In genomic region chr6:143739341-143739851, GRCh38 we compare ENCODE assay signal across 20 cellular contexts.
A peak's percentile ranks its signal among the peaks of the same experiment; 100 is the strongest.
DNase-seq lines count a peak whose midpoint lies in the region; ATAC-seq and TF ChIP-seq lines count a peak whose summit lies in the region.
"Had no signal": no experiment of that assay in that cellular context is flagged by ENCODE, and none has a peak within 500 bp of the region (broad histone marks: within the 10 kb centered on the region; RNA-seq: fewer than 3 reads in every experiment).

No MANE protein-coding gene starts in this region.

- H2BK15ac ChIP-seq in H9 (ENCODE audit: low read depth, low read length): no peak overlapping the region

- H3K27me3 ChIP-seq in heart right ventricle (no peaks in the 10 kb centered on the region), H9 (ENCODE audit: insufficient read depth, low read length) (no peaks in the 10 kb centered on the region), subcutaneous abdominal adipose tissue (ENCODE audit: control insufficient read depth in 5 of 5, insufficient read depth in 4 of 5, low read length in 5 of 5) (no peaks in the 10 kb centered on the region)
- H3K27me3 ChIP-seq: BE2C, SJCRH30 had no signal

- no peaks in the 10 kb centered on the region for H3K23me2 ChIP-seq in H9 (ENCODE audit: insufficient read length, low read depth, low read length, poor library complexity, severe bottlenecking)

- H3K9ac ChIP-seq in H9 (ENCODE audit: extremely low read depth, insufficient read length, low read length) (no peak overlapping the region), subcutaneous abdominal adipose tissue (ENCODE audit: low read length in 5 of 5) (no peak overlapping the region)

- no peak overlapping the region for H3K18ac ChIP-seq in H9 (ENCODE audit: insufficient read length, low read depth, low read length)

- no peak overlapping the region for H2BK5ac ChIP-seq in H9 (ENCODE audit: insufficient read length, low read length)

- H3K4me1 Mint-ChIP-seq in H9: peaks cover 43 to 45% of the 10 kb centered on the region in 2 experiments
- H3K4me1 Mint-ChIP-seq in activated T-helper 17 cell treated with anti-CD3 and anti-CD28 coated beads, Interleukin-2, amount 50 U/mL, for 72 hours: peaks cover 7% of the 10 kb centered on the region
- no peaks in the 10 kb centered on the region for H3K4me1 Mint-ChIP-seq in natural killer cell treated with Interleukin-12 subunit alpha and Interleukin-12 subunit beta and Interleukin-15 and Interleukin-18, amount 100 ng/mL, for 72 hours (ENCODE audit: low read depth in 2 of 2)

- no peak overlapping the region for H3K4me2 ChIP-seq in H9 (ENCODE audit: insufficient read depth, insufficient read length, low read length)

- H3K4me3 Mint-ChIP-seq in H9: no peak overlapping the region
- H3K4me3 Mint-ChIP-seq in activated T-helper 17 cell treated with anti-CD3 and anti-CD28 coated beads, Interleukin-2, amount 50 U/mL, for 72 hours: peak overlapping the region; percentile 55
- no peak overlapping the region for H3K4me3 Mint-ChIP-seq in natural killer cell treated with Interleukin-12 subunit alpha and Interleukin-12 subunit beta and Interleukin-15 and Interleukin-18, amount 100 ng/mL, for 72 hours

- no peak overlapping the region for H3K56ac ChIP-seq in H9 (ENCODE audit: insufficient read length, low read depth, low read length)

- H3K79me2 ChIP-seq in H9 (ENCODE audit: insufficient read depth, low read length): no peaks in the 10 kb centered on the region

- DNase-seq in heart right ventricle: no peak
- no peak for DNase-seq in Right ventricle myocardium superior
- DNase-seq in H9: no peak
- DNase-seq in DMS153 treated with DMSO at 0.1 percent for 48 hours (lab: John Stamatoyannopoulos, UW; ENCODE audit: unreplicated experiment): no peak
- no peak for DNase-seq in natural killer cell treated with Interleukin-12 subunit alpha and Interleukin-12 subunit beta and Interleukin-15 and Interleukin-18, amount 100 ng/mL, for 72 hours (ENCODE audit: low spot score)
- DNase-seq: BE2C; COR-L47; DMS 273 treated with DMSO at 0.1 percent for 48 hours; HCEC 1CT; KG1; NCI-H1092 treated with DMSO at 0.1 percent for 48 hours; NCI-H1436 treated with DMSO at 0.1 percent for 48 hours; NCI-H2029; NCI-H226; NCI-H510A treated with DMSO at 0.1 percent for 48 hours; NCI-H774; NK-92 treated with Interleukin-12 subunit alpha and Interleukin-12 subunit beta, amount 100 ng/mL, for 24 hours; SJCRH30 had no signal

- H3K4me3 ChIP-seq in heart right ventricle (peak overlapping the region in 2 of 10 donors; percentile 5 to 15), subcutaneous abdominal adipose tissue (ENCODE audit: low read depth in 1 of 5, low read length in 5 of 5) (peak overlapping the region in 1 of 5 donors; percentile 45)
- H3K4me3 ChIP-seq: SJCRH30 had no signal

- no peaks in the 10 kb centered on the region for H4K20me1 ChIP-seq in H9 (ENCODE audit: control insufficient read depth, insufficient read depth, insufficient read length)

- H3T11ph ChIP-seq in H9 (ENCODE audit: low read length): no peak overlapping the region

- H2AFZ ChIP-seq in H9 (ENCODE audit: low read length): no peak overlapping the region

- WGBS in heart right ventricle, 2 donors: 71 to 73% methylated on average over 13 of the region's 13 CpGs
- no CpG with 5 or more reads among the region's 13 CpGs for WGBS in H9 (ENCODE audit: extremely low coverage, insufficient read length, low lambda C conversion rate)

- no peak overlapping the region for H3K4ac ChIP-seq in H9 (ENCODE audit: low read depth, low read length)

- no peaks in the 10 kb centered on the region for H3K36me3 ChIP-seq in heart right ventricle
- no peaks in the 10 kb centered on the region for H3K36me3 ChIP-seq in subcutaneous abdominal adipose tissue (ENCODE audit: control insufficient read depth in 5 of 5, insufficient read depth in 5 of 5, low read length in 5 of 5)
- H3K36me3 ChIP-seq: BE2C, SJCRH30 had no signal

- H2BK20ac ChIP-seq in H9 (ENCODE audit: low read depth, low read length, poor library complexity, severe bottlenecking): no peak overlapping the region

- H3K9me3 ChIP-seq in heart right ventricle: no peaks in the 10 kb centered on the region
- H3K9me3 ChIP-seq in H9 (ENCODE audit: control insufficient read depth, low read depth, low read length): no peaks in the 10 kb centered on the region
- H3K9me3 ChIP-seq in subcutaneous abdominal adipose tissue (ENCODE audit: control insufficient read depth in 5 of 5, low read length in 5 of 5): no peaks in the 10 kb centered on the region
- H3K9me3 ChIP-seq: BE2C, SJCRH30 had no signal

- no peak overlapping the region for H4K5ac ChIP-seq in H9 (ENCODE audit: insufficient read length, low read depth, low read length)

- H3K27ac Mint-ChIP-seq in H9: no peak overlapping the region; a peak in 2 of 7 replicates
- H3K27ac Mint-ChIP-seq in activated T-helper 17 cell treated with anti-CD3 and anti-CD28 coated beads, Interleukin-2, amount 50 U/mL, for 72 hours: peak overlapping the region; percentile 82
- no peak overlapping the region for H3K27ac Mint-ChIP-seq in natural killer cell treated with Interleukin-12 subunit alpha and Interleukin-12 subunit beta and Interleukin-15 and Interleukin-18, amount 100 ng/mL, for 72 hours

- H4K8ac ChIP-seq in H9 (replicated peaks; ENCODE audit: insufficient read length, low read depth, low read length): no peak overlapping the region

- H3K4me1 ChIP-seq in heart right ventricle (peaks cover 4 to 95% (median 55%) of the 10 kb centered on the region in 9 donors), H9 (ENCODE audit: insufficient read depth, low read length) (peaks cover 18% of the 10 kb centered on the region), subcutaneous abdominal adipose tissue (ENCODE audit: control insufficient read depth in 5 of 5, insufficient read depth in 5 of 5, low read length in 5 of 5) (peaks cover 4 to 43% (median 29%) of the 10 kb centered on the region in 5 donors)
- H3K4me1 ChIP-seq: BE2C had no signal

- H4K91ac ChIP-seq in H9 (ENCODE audit: insufficient read length, low read depth, low read length): no peak overlapping the region

- peaks cover 0 to 19% (median 4%) of the 10 kb centered on the region in 3 experiments; a peak in 4 of 7 replicates for H3K36me3 Mint-ChIP-seq in H9 (ENCODE audit: insufficient read depth in 1 of 3, low read depth in 3 of 3)
- H3K36me3 Mint-ChIP-seq in activated T-helper 17 cell treated with anti-CD3 and anti-CD28 coated beads, Interleukin-2, amount 50 U/mL, for 72 hours (ENCODE audit: low read depth): no peaks in the 10 kb centered on the region
- no peaks in the 10 kb centered on the region for H3K36me3 Mint-ChIP-seq in natural killer cell treated with Interleukin-12 subunit alpha and Interleukin-12 subunit beta and Interleukin-15 and Interleukin-18, amount 100 ng/mL, for 72 hours

- H3K14ac ChIP-seq in H9 (ENCODE audit: insufficient read depth, low read length): no peak overlapping the region

- TF ChIP-seq CTCF in heart right ventricle (IDR thresholded peaks at IDR 0.05) (no peak), H9 (conservative IDR thresholded peaks at IDR 0.05) (no peak)

- peak overlapping the region; percentile 56 for H2BK12ac ChIP-seq in H9 (ENCODE audit: insufficient read length, low read depth, low read length)

- H2BK120ac ChIP-seq in H9 (ENCODE audit: low read depth, low read length, poor library complexity, severe bottlenecking): peak overlapping the region; percentile 28

- no peak overlapping the region for H3K23ac ChIP-seq in H9 (ENCODE audit: insufficient read length, low read depth, low read length)

- no peaks in the 10 kb centered on the region for H3K27me3 Mint-ChIP-seq in H9 (ENCODE audit: low read depth)
- H3K27me3 Mint-ChIP-seq in activated T-helper 17 cell treated with anti-CD3 and anti-CD28 coated beads, Interleukin-2, amount 50 U/mL, for 72 hours: no peaks in the 10 kb centered on the region
- H3K27me3 Mint-ChIP-seq in natural killer cell treated with Interleukin-12 subunit alpha and Interleukin-12 subunit beta and Interleukin-15 and Interleukin-18, amount 100 ng/mL, for 72 hours: no peaks in the 10 kb centered on the region

- no peaks in the 10 kb centered on the region for H3K9me3 Mint-ChIP-seq in H9
- H3K9me3 Mint-ChIP-seq in activated T-helper 17 cell treated with anti-CD3 and anti-CD28 coated beads, Interleukin-2, amount 50 U/mL, for 72 hours: no peaks in the 10 kb centered on the region
- H3K9me3 Mint-ChIP-seq in natural killer cell treated with Interleukin-12 subunit alpha and Interleukin-12 subunit beta and Interleukin-15 and Interleukin-18, amount 100 ng/mL, for 72 hours: no peaks in the 10 kb centered on the region

- H3K27ac ChIP-seq in heart right ventricle (peak overlapping the region; percentile 22 to 85 (median 60)), H9 (ENCODE audit: insufficient read length, low read depth, low read length) (peak overlapping the region; percentile 40), subcutaneous abdominal adipose tissue (ENCODE audit: low read depth, low read length) (peak overlapping the region; percentile 60)
- H3K27ac ChIP-seq: SJCRH30 had no signal

- no peak overlapping the region for H2AK5ac ChIP-seq in H9 (ENCODE audit: insufficient read length, low read length)

- H3K79me1 ChIP-seq in H9 (ENCODE audit: insufficient read depth, low read depth, low read length, poor library complexity, severe bottlenecking): no peaks in the 10 kb centered on the region

- ATAC-seq in heart right ventricle (peak in 6 of 8 donors; percentile 16 to 68 (median 49)), Right ventricle myocardium superior (ENCODE audit: poor library complexity) (no peak)
- peak; percentile 47 for ATAC-seq in activated T-helper 17 cell treated with anti-CD3 and anti-CD28 coated beads, Interleukin-2, amount 50 U/mL, for 72 hours (replicated peaks)
- no peak for ATAC-seq in natural killer cell treated with Interleukin-12 subunit alpha and Interleukin-12 subunit beta and Interleukin-15 and Interleukin-18, amount 100 ng/mL, for 72 hours

- intact Hi-C loops in heart right ventricle (cut with DNase I): loop anchor here in 3 of 10 donors (2.0 to 10.0 kb wide), 3 partner anchors 47 to 145 kb away; no protein-coding TSS in a partner anchor
- intact Hi-C loops in Right ventricle myocardium superior (cut with DNase I): no loop called here

Comparison
In these comparisons a context has a peak if more than half of its experiments do, and no peak if none do; other contexts are left out.
1. ATAC-seq: peak in heart right ventricle (6 of 8) and activated T-helper 17 cell treated with anti-CD3 and anti-CD28 coated beads, Interleukin-2, amount 50 U/mL, for 72 hours (single experiment); none in Right ventricle myocardium superior (single experiment) and natural killer cell treated with Interleukin-12 subunit alpha and Interleukin-12 subunit beta and Interleukin-15 and Interleukin-18, amount 100 ng/mL, for 72 hours (0 of 2).
2. Peak in every context shown above with its lines, with median percentiles within 50 percentile points of each other: H3K27ac ChIP-seq.